14 cellular contexts compared by ENCODE assay signal in genomic region chrX:96591418-96591817, GRCh38.
"Had no signal": no experiment of that assay in that cellular context is flagged by ENCODE, and none has a peak within 500 bp of the region (broad histone marks: within the 10 kb centered on the region; RNA-seq: fewer than 3 reads in every experiment).

No MANE protein-coding gene starts in this region.

- H3K9me3 ChIP-seq: mucosa of descending colon, sigmoid colon had no signal

- H3K27ac ChIP-seq: breast epithelium, sigmoid colon, stomach had no signal

- H3K4me3 ChIP-seq: breast epithelium, mucosa of descending colon, sigmoid colon, stomach had no signal

- ATAC-seq: left lobe of liver; mucosa of descending colon; naive thymus-derived CD4-positive, alpha-beta T cell had no signal

- H3K27me3 ChIP-seq: breast epithelium, sigmoid colon, stomach had no signal

- DNase-seq: activated CD4-positive, alpha-beta T cell treated with anti-CD3 and anti-CD28 coated beads, Interleukin-2, amount 10 ng/mL, durations not matched to agents 7 days and 5 days; activated CD8-positive, alpha-beta memory T cell treated with anti-CD3 and anti-CD28 coated beads for 24 hours; activated naive CD8-positive, alpha-beta T cell treated with anti-CD3 and anti-CD28 coated beads for 36 hours; aorta; effector memory CD4-positive, alpha-beta T cell; islet precursor cell; mammary epithelial cell; naive thymus-derived CD4-positive, alpha-beta T cell; sigmoid colon; stimulated activated CD4-positive, alpha-beta T cell treated with anti-CD3 and anti-CD28 coated beads, Interleukin-1b, Interleukin-23, amount 100 ng/mL, for 48 hours; stomach had no signal

- H3K4me1 ChIP-seq: breast epithelium, sigmoid colon, stomach had no signal

- H3K36me3 ChIP-seq: breast epithelium, sigmoid colon, stomach had no signal
